ENCODE assay signal across 8 cellular contexts in genomic region chr17:80477647-80478478, GRCh38. TPM values are rescaled to one million over a fixed set of nuclear protein-coding genes. Genes with fewer than 3 reads are reported as not detected.
DNase-seq lines count a peak whose midpoint lies in the region; ATAC-seq, FAIRE-seq and TF ChIP-seq lines count a peak whose summit lies in the region.

No MANE protein-coding gene starts in this region.

- whole genome bisulfite sequencing in body of pancreas, 2 donors: 2 to 4% methylated on average over 25 to 82 of the region's 103 CpGs
- 1 to 4% methylated on average over 8 to 71 of the region's 103 CpGs for WGBS in testis, 2 donors

- POLR2A ChIA-PET in GM10248 (lab: Yijun Ruan, JAX): interaction anchor here (0.6 kb wide), 1 partner anchor 330 kb away, joined by 11 read pairs; no protein-coding TSS in a partner anchor

- no peak overlapping the region for H3K4me3 ChIP-seq in body of pancreas
- H3K4me3 ChIP-seq in testis: peak overlapping the region in 1 of 2 donors; percentile 56

- ATAC-seq in body of pancreas: peak; percentile 33
- peak; percentile 39 for ATAC-seq in left lobe of liver
- ATAC-seq in esophagus mucosa: no peak

- H3K27ac ChIP-seq in body of pancreas (no peak overlapping the region), testis (no peak overlapping the region)

- TF ChIP-seq POLR2A in body of pancreas (IDR thresholded peaks at IDR 0.05) (no peak), testis (IDR thresholded peaks at IDR 0.05) (no peak)

- FAIRE-seq in urothelium cell line (lab: Jason Lieb, UNC): no peak

- TF ChIP-seq CTCF in GM10248 (IDR thresholded peaks at IDR 0.05; ENCODE audit: control extremely low read depth, extremely low read depth, low read depth, missing control alignments) (peak; percentile 55), body of pancreas (IDR thresholded peaks at IDR 0.05) (peak in 2 of 7 experiments; percentile 11 to 30), testis (IDR thresholded peaks at IDR 0.05) (peak; percentile 34 to 50 (median 42))

- H3K4me1 ChIP-seq in body of pancreas: peaks cover 43% of the 10 kb centered on the region
- peaks cover 39% of the 10 kb centered on the region for H3K4me1 ChIP-seq in testis

- CTCF ChIA-PET in GM10248 (lab: Yijun Ruan, JAX): no interaction called here

- H3K9me3 ChIP-seq in body of pancreas: no peaks in the 10 kb centered on the region
- H3K9me3 ChIP-seq in testis: no peaks in the 10 kb centered on the region

- intact Hi-C loops in body of pancreas (cut with DNase I) (no loop called here), testis (cut with DNase I; ENCODE audit: low total_unique reads) (loop anchor here (10.0 kb wide), 1 partner anchor 97 kb away; no protein-coding TSS in a partner anchor)

- H3K36me3 ChIP-seq in body of pancreas (replicated peaks in 1 of 2; ENCODE audit: insufficient read depth in 1 of 2, low read depth in 2 of 2) (no peaks in the 10 kb centered on the region), testis (ENCODE audit: low read depth, missing control alignments) (no peaks in the 10 kb centered on the region)

- H3K27me3 ChIP-seq in body of pancreas (peaks cover 0 to 52% of the 10 kb centered on the region in 2 donors), testis (no peaks in the 10 kb centered on the region)

- DNase-seq in GM10248 (ENCODE audit: extremely low spot score): no peak
- peak; percentile 19 for DNase-seq in NCI-H524 treated with DMSO at 0.1 percent for 48 hours (lab: John Stamatoyannopoulos, UW)
- DNase-seq in body of pancreas: peak in 1 of 4 donors; percentile 35
- no peak for DNase-seq in left lobe of liver (ENCODE audit: low spot score)
- DNase-seq in testis: peak; percentile 66
- DNase-seq in inferior parietal cortex (ENCODE audit: extremely low spot score): no peak
- DNase-seq in urothelium cell line (ENCODE audit: low spot score): no peak

RNA-seq across cellular contexts. Expression of gene NPTX1, which starts 1.5 kb away (rescaled TPM):
- total RNA-seq in body of pancreas (under 1 TPM in 1 of 2 donors, not detected in 1; 0.26 TPM), left lobe of liver (0.25 TPM), testis (1 to 10 TPM; 1.7 to 3.8 TPM), esophagus mucosa (not detected)
- 3.7 TPM for polyA plus RNA-seq in testis (ENCODE audit: insufficient read depth, low read depth, low replicate concordance)

Comparison
In these comparisons a context has a peak if more than half of its experiments do, and no peak if none do; other contexts are left out.
1. DNase-seq: peak in NCI-H524 treated with DMSO at 0.1 percent for 48 hours (single experiment) and testis (single experiment); none in GM10248 (single experiment), left lobe of liver (single experiment), inferior parietal cortex (single experiment) and urothelium cell line (single experiment).